In the genomic region with DNA sequence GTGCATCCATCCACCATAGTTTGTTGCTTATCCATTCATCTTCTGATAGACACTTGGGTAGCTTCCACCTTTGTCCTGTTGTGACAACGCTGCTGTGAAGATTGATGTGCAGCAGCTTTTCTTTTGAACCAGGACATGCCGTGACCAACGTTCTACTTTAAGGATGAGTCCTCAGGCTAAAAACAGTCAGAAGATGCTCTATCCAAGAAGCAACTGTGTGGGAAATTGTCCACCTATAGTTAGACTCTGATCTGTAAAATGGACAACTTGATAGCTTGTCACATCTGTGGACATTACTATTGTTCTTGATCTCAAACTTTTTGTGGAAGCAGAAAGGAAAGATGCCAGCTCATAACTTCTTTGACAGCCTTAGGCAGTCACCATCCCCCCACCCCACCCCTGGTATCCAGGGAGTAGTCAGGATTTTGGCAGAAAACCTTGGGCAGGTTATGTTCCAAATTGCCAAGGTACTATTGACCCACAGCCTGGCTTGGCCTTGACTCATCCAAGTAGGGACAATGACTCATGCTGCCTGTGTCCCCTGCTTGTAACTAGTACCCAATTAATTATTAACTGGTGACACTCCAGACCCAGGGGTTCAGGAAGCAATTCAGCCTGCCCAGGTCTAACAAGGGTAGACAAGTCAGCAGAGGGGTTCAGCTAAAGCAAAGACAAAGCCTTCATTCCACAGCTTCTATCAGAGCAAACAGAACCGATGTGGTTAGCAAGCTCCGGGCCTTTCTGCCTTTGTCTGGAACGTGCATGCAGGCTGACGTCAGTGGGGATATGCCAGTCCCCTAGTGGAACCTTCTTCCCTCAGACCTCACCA, we compare ENCODE assay signal across 14 cellular contexts.
DNase-seq lines count a peak whose midpoint lies in the region; ATAC-seq and TF ChIP-seq lines count a peak whose summit lies in the region.
"Had no signal": no experiment of that assay in that cellular context is flagged by ENCODE, and none has a peak within 500 bp of the region (broad histone marks: within the 10 kb centered on the region; RNA-seq: fewer than 3 reads in every experiment).

No MANE protein-coding gene starts in this region.

- peaks cover 75 to 94% (median 76%) of the 10 kb centered on the region in 10 experiments for H3K4me1 ChIP-seq in BLaER1 treated with 17β-estradiol and CSF1 and Interleukin-3, amounts not matched to agents 10 nM and 100 nM

- peaks cover 26% of the 10 kb centered on the region for H3K36me3 Mint-ChIP-seq in nephron (ENCODE audit: low read depth)
- no peaks in the 10 kb centered on the region for H3K36me3 Mint-ChIP-seq in activated T-cell treated with anti-CD3 and anti-CD28 coated beads, Interleukin-2, amount 50 U/mL, for 24 hours (ENCODE audit: low read depth)

- intact Hi-C loops in dorsolateral prefrontal cortex (cut with DNase I) = loop anchor here (2.0 to 10.0 kb wide), 3 partner anchors 83 to 269 kb away; no protein-coding TSS in a partner anchor

- peak overlapping the region; percentile 19 to 95 (median 86) for H3K27ac Mint-ChIP-seq in nephron
- H3K27ac Mint-ChIP-seq in activated T-cell treated with anti-CD3 and anti-CD28 coated beads, Interleukin-2, amount 50 U/mL, for 24 hours = no peak overlapping the region

- peak overlapping the region in 6 of 11 experiments; percentile 0 to 54 (median 30); a peak in 8 of 22 replicates for H3K9ac ChIP-seq in BLaER1 treated with 17β-estradiol and CSF1 and Interleukin-3, amounts not matched to agents 10 nM and 100 nM

- ATAC-seq in HG03025 (IDR thresholded peaks at IDR 0.05; ENCODE audit: low FRiP score, unreplicated experiment) (no peak), GM21381 (IDR thresholded peaks at IDR 0.05; ENCODE audit: unreplicated experiment) (no peak), GM21515 (IDR thresholded peaks at IDR 0.05; ENCODE audit: unreplicated experiment) (no peak)

- H3K4me3 Mint-ChIP-seq in nephron = no peak overlapping the region
- H3K4me3 Mint-ChIP-seq in activated T-cell treated with anti-CD3 and anti-CD28 coated beads, Interleukin-2, amount 50 U/mL, for 24 hours = no peak overlapping the region

- H3K9me3 Mint-ChIP-seq in nephron = no peaks in the 10 kb centered on the region
- no peaks in the 10 kb centered on the region for H3K9me3 Mint-ChIP-seq in activated T-cell treated with anti-CD3 and anti-CD28 coated beads, Interleukin-2, amount 50 U/mL, for 24 hours

- peaks cover 4% of the 10 kb centered on the region for H3K27me3 Mint-ChIP-seq in nephron (ENCODE audit: low read depth)
- no peaks in the 10 kb centered on the region for H3K27me3 Mint-ChIP-seq in activated T-cell treated with anti-CD3 and anti-CD28 coated beads, Interleukin-2, amount 50 U/mL, for 24 hours

- DNase-seq in HuH-7 (ENCODE audit: low spot score) (peak; percentile 87), dorsolateral prefrontal cortex (no peak)
- DNase-seq in activated T-cell treated with anti-CD3 and anti-CD28 coated beads, Interleukin-2, amount 50 U/mL, for 24 hours = no peak
- DNase-seq: activated CD4-positive, alpha-beta T cell treated with anti-CD3 and anti-CD28 coated beads, Interleukin-2, amount 50 U/mL, for 4 hours; islet precursor cell; NCI-H146; SIG-M5; stimulated activated CD8-positive, alpha-beta memory T cell treated with anti-CD3 and anti-CD28 coated beads, Interleukin-4, amount 100 ng/mL, for 48 hours had no signal

- H3K4me2 ChIP-seq in BLaER1 treated with 17β-estradiol and CSF1 and Interleukin-3, amounts not matched to agents 10 nM and 100 nM = peak overlapping the region; percentile 77 to 95 (median 90); a peak in 19 of 22 replicates
- H3K4me2 ChIP-seq: smooth muscle cell had no signal

- peaks cover 31% of the 10 kb centered on the region for H3K4me1 Mint-ChIP-seq in nephron
- H3K4me1 Mint-ChIP-seq in activated T-cell treated with anti-CD3 and anti-CD28 coated beads, Interleukin-2, amount 50 U/mL, for 24 hours (ENCODE audit: low read depth) = peaks cover 54% of the 10 kb centered on the region

- H4K20me1 ChIP-seq in BLaER1 treated with 17β-estradiol and CSF1 and Interleukin-3, amounts not matched to agents 10 nM and 100 nM = no peaks in the 10 kb centered on the region

- TF ChIP-seq CTCF in dorsolateral prefrontal cortex (IDR thresholded peaks at IDR 0.05 in 54 of 56, conservative IDR thresholded peaks at IDR 0.05 in 2 of 56; ENCODE audit: low read depth in 1 of 56, partially characterized antibody in 56 of 56) (no peak), nephron (IDR thresholded peaks at IDR 0.05; ENCODE audit: unreplicated experiment in 3 of 3) (no peak)

- no peaks in the 10 kb centered on the region for H3K27me3 ChIP-seq in BLaER1 treated with 17β-estradiol and CSF1 and Interleukin-3, amounts not matched to agents 10 nM and 100 nM
- no peaks in the 10 kb centered on the region for H3K27me3 ChIP-seq in dorsolateral prefrontal cortex

- H3K4me3 ChIP-seq in BLaER1 treated with 17β-estradiol and CSF1 and Interleukin-3, amounts not matched to agents 10 nM and 100 nM = no peak overlapping the region
- H3K4me3 ChIP-seq in dorsolateral prefrontal cortex = no peak overlapping the region
- H3K4me3 ChIP-seq: smooth muscle cell had no signal

- H3K27ac ChIP-seq in BLaER1 treated with 17β-estradiol and CSF1 and Interleukin-3, amounts not matched to agents 10 nM and 100 nM = peak overlapping the region; percentile 34 to 99 (median 87)
- H3K27ac ChIP-seq in dorsolateral prefrontal cortex = peak overlapping the region in 38 of 59 donors; percentile 2 to 88 (median 66)

- no peaks in the 10 kb centered on the region for H3K9me3 ChIP-seq in BLaER1 treated with 17β-estradiol and CSF1 and Interleukin-3, amounts not matched to agents 10 nM and 100 nM (replicated peaks in 1 of 11)

- peaks cover 0 to 68% (median 5%) of the 10 kb centered on the region in 11 experiments; a peak in 10 of 22 replicates for H3K36me3 ChIP-seq in BLaER1 treated with 17β-estradiol and CSF1 and Interleukin-3, amounts not matched to agents 10 nM and 100 nM
